In genomic region chr7:109752068-109752467, GRCh38 we compare ENCODE assay signal across 9 cellular contexts.
"Had no signal": no experiment of that assay in that cellular context is flagged by ENCODE, and none has a peak within 500 bp of the region (broad histone marks: within the 10 kb centered on the region; RNA-seq: fewer than 3 reads in every experiment).

No MANE protein-coding gene starts in this region.

- ATAC-seq: GM23338 had no signal

- H3K36me3 ChIP-seq: HAP-1 had no signal

- H3K27ac ChIP-seq: KMS-11 had no signal

- FAIRE-seq: H1, HTR-8/SVneo had no signal

- H3K9me3 ChIP-seq: HAP-1 had no signal

- DNase-seq: H7, HFFc6, IMR-90, KBM-7 had no signal
